Comparison of ENCODE assay signal across 8 cellular contexts in the genomic region with DNA sequence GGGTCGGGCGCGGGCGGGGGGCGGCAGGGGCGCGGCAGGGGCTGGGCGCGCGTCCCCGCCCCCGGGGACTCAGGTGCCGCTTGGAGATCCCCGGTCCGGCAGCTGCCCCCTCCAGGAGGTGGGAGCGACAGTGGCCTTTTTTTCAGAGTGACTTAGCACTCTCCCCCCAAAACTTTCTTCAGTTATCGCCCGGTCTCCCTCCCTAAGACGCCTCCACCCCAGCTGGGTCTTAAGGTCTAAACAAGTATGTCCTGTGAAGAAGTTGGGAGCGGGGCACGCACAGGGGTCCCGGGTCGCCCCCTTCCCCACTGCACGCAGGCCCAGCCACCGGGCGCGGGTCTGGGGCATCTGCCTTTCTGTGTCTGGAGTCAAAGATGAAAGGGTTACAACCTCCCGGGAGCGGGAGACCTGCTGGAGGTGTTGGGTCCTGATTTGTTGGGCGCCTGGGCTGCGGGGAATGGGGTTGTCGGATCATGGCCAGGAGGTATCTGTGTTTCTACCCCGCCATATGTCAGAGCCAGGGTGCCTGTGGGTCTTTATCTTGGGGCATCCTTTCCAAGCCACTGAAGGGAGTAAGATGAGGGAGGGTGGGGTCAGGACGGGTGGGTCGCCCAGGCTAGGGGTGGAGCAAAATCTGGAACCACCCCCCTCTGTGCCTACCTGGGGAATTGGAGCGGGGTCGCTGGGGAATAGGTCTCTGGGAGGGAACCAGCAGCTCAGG. TPM values are rescaled to one million over a fixed set of nuclear protein-coding genes. Genes with fewer than 3 reads are reported as not detected.
A peak's percentile ranks its signal among the peaks of the same experiment; 100 is the strongest.
DNase-seq lines count a peak whose midpoint lies in the region; ATAC-seq and TF ChIP-seq lines count a peak whose summit lies in the region.

No MANE protein-coding gene starts in this region.

- H3K4me3 ChIP-seq in esophagus squamous epithelium, result peak overlapping the region; percentile 33 to 70 (median 50)
- no peak overlapping the region for H3K4me3 ChIP-seq in trophoblast cell (ENCODE audit: low read depth, low read length)

- H3K18ac ChIP-seq in H9 (ENCODE audit: insufficient read length, low read depth, low read length) (no peak overlapping the region), trophoblast cell (ENCODE audit: low read length) (no peak overlapping the region)

- H3K4me3 Mint-ChIP-seq in H9, result peak overlapping the region; percentile 66 to 84
- peak overlapping the region; percentile 99 for H3K4me3 Mint-ChIP-seq in activated B cell treated with CpG ODN at 0.5 μM for 24 hours

- intact Hi-C loops in activated B cell treated with CpG ODN at 0.5 μM for 24 hours (cut with micrococcal nuclease) (no loop called here), esophagus squamous epithelium (cut with DNase I) (loop anchor here (5.0 kb wide), 1 partner anchor 50 kb away; no protein-coding TSS in a partner anchor)

- H4K8ac ChIP-seq in H9 (replicated peaks; ENCODE audit: insufficient read length, low read depth, low read length), result no peak overlapping the region
- H4K8ac ChIP-seq in trophoblast cell (ENCODE audit: low read depth, low read length), result no peak overlapping the region

- no peak overlapping the region for H3K4ac ChIP-seq in H9 (ENCODE audit: low read depth, low read length)
- no peak overlapping the region for H3K4ac ChIP-seq in trophoblast cell (ENCODE audit: low read depth, low read length)

- H3K4me2 ChIP-seq in H9 (ENCODE audit: insufficient read depth, insufficient read length, low read length) (peak overlapping the region; percentile 67), trophoblast cell (ENCODE audit: low read length) (peak overlapping the region; percentile 69)

- no peaks in the 10 kb centered on the region for H3K79me1 ChIP-seq in H9 (ENCODE audit: insufficient read depth, low read depth, low read length, poor library complexity, severe bottlenecking)
- no peaks in the 10 kb centered on the region for H3K79me1 ChIP-seq in trophoblast cell (ENCODE audit: low read length)

- H4K12ac ChIP-seq in trophoblast cell (ENCODE audit: low read depth, low read length), result no peak overlapping the region

- no peaks in the 10 kb centered on the region for H3K79me2 ChIP-seq in H9 (ENCODE audit: insufficient read depth, low read length)
- H3K79me2 ChIP-seq in trophoblast cell (ENCODE audit: control insufficient read depth, insufficient read depth, low read length, poor library complexity), result no peaks in the 10 kb centered on the region

- 0 out of 7 replicates have a peak overlapping the region, but pooled peaks of 1 of the 3 experiments have one; percentile 15 for H3K27ac Mint-ChIP-seq in H9
- peak overlapping the region; percentile 99 for H3K27ac Mint-ChIP-seq in activated B cell treated with CpG ODN at 0.5 μM for 24 hours

- H3K9ac ChIP-seq in H9 (ENCODE audit: extremely low read depth, insufficient read length, low read length) (no peak overlapping the region), trophoblast cell (ENCODE audit: low read length) (no peak overlapping the region)

- no peak for TF ChIP-seq POLR2A in esophagus squamous epithelium (IDR thresholded peaks at IDR 0.05)

- H3K23ac ChIP-seq in H9 (ENCODE audit: insufficient read length, low read depth, low read length), result no peak overlapping the region
- no peak overlapping the region for H3K23ac ChIP-seq in trophoblast cell (ENCODE audit: low read length)

- H3K27me3 ChIP-seq in H9 (ENCODE audit: insufficient read depth, low read length), result peaks cover 13% of the 10 kb centered on the region
- peaks cover 0 to 36% (median 3%) of the 10 kb centered on the region in 4 donors for H3K27me3 ChIP-seq in esophagus squamous epithelium
- H3K27me3 ChIP-seq in trophoblast cell (ENCODE audit: insufficient read depth, low read length), result peaks cover 40% of the 10 kb centered on the region

- ATAC-seq in activated B cell treated with CpG ODN at 0.5 μM for 24 hours (ENCODE audit: low read depth), result peak; percentile 11
- no peak for ATAC-seq in GM21381 (IDR thresholded peaks at IDR 0.05; ENCODE audit: unreplicated experiment)
- ATAC-seq in GM19328 (IDR thresholded peaks at IDR 0.05; ENCODE audit: unreplicated experiment), result no peak
- ATAC-seq in HG02938 (IDR thresholded peaks at IDR 0.05; ENCODE audit: unreplicated experiment), result no peak

- no CpG with 5 or more reads among the region's 37 CpGs for WGBS in H9 (ENCODE audit: extremely low coverage, insufficient read length, low lambda C conversion rate)
- 21 to 30% methylated on average over 2 to 8 of the region's 37 CpGs for WGBS in esophagus squamous epithelium, 2 donors
- WGBS in trophoblast cell (ENCODE audit: extremely low coverage, insufficient coverage, insufficient read length), result no CpG with 5 or more reads among the region's 37 CpGs

- POLR2A ChIA-PET in activated B cell treated with CpG ODN at 0.5 μM for 24 hours (lab: Charles Lee), result interaction anchor here (0.5 to 10.0 kb wide), 20 partner anchors 11 to 187 kb away, joined by 3 to 378 read pairs (median 6); a partner anchor contains a TSS

- H2AK5ac ChIP-seq in H9 (ENCODE audit: insufficient read length, low read length) (no peak overlapping the region), trophoblast cell (ENCODE audit: low read length) (no peak overlapping the region)

- no peak overlapping the region for H2BK15ac ChIP-seq in H9 (ENCODE audit: low read depth, low read length)

- no peaks in the 10 kb centered on the region for H3K36me3 Mint-ChIP-seq in H9 (ENCODE audit: insufficient read depth in 1 of 3, low read depth in 3 of 3)
- H3K36me3 Mint-ChIP-seq in activated B cell treated with CpG ODN at 0.5 μM for 24 hours (ENCODE audit: low read depth), result peaks cover 46% of the 10 kb centered on the region

- H3K14ac ChIP-seq in H9 (ENCODE audit: insufficient read depth, low read length) (no peak overlapping the region), trophoblast cell (ENCODE audit: low read length) (no peak overlapping the region)

- H3K9me3 Mint-ChIP-seq in H9 (no peaks in the 10 kb centered on the region; a peak in 1 of 5 replicates), activated B cell treated with CpG ODN at 0.5 μM for 24 hours (no peaks in the 10 kb centered on the region)

- H4K91ac ChIP-seq in H9 (ENCODE audit: insufficient read length, low read depth, low read length) (no peak overlapping the region), trophoblast cell (ENCODE audit: low read depth, low read length) (no peak overlapping the region)

- H2AFZ ChIP-seq in H9 (ENCODE audit: low read length) (no peak overlapping the region), trophoblast cell (ENCODE audit: insufficient read depth, low read length, poor library complexity) (no peak overlapping the region)

- no peak overlapping the region for H3T11ph ChIP-seq in H9 (ENCODE audit: low read length)

- H3K27ac ChIP-seq in H9 (ENCODE audit: insufficient read length, low read depth, low read length) (no peak overlapping the region), esophagus squamous epithelium (peak overlapping the region; percentile 70 to 95 (median 84)), trophoblast cell (ENCODE audit: low read depth, low read length) (no peak overlapping the region)

- no peak for TF ChIP-seq CTCF in H9 (conservative IDR thresholded peaks at IDR 0.05)
- no peak for TF ChIP-seq CTCF in activated B cell treated with CpG ODN at 0.5 μM for 24 hours (IDR thresholded peaks at IDR 0.05)
- TF ChIP-seq CTCF in esophagus squamous epithelium (IDR thresholded peaks at IDR 0.05), result no peak

- H3K36me3 ChIP-seq in esophagus squamous epithelium, result no peaks in the 10 kb centered on the region
- H3K36me3 ChIP-seq in trophoblast cell (ENCODE audit: control insufficient read depth in 1 of 2, insufficient read depth in 2 of 2, low read length in 2 of 2), result no peaks in the 10 kb centered on the region

- DNase-seq in H9, result peak; percentile 68
- no peak for DNase-seq in activated B cell treated with CpG ODN at 0.5 μM for 24 hours
- DNase-seq in esophagus squamous epithelium (lab: John Stamatoyannopoulos, UW), result no peak
- DNase-seq in trophoblast cell, result no peak
- DNase-seq in AG08395 (ENCODE audit: low spot score), result no peak

- H4K20me1 ChIP-seq in H9 (ENCODE audit: control insufficient read depth, insufficient read depth, insufficient read length), result no peaks in the 10 kb centered on the region

- no peak overlapping the region for H3K56ac ChIP-seq in H9 (ENCODE audit: insufficient read length, low read depth, low read length)

- no peak overlapping the region for H2BK20ac ChIP-seq in H9 (ENCODE audit: low read depth, low read length, poor library complexity, severe bottlenecking)

- no peak overlapping the region for H4K5ac ChIP-seq in H9 (ENCODE audit: insufficient read length, low read depth, low read length)

- H2BK5ac ChIP-seq in H9 (ENCODE audit: insufficient read length, low read length) (no peak overlapping the region), trophoblast cell (ENCODE audit: low read depth, low read length, poor library complexity) (no peak overlapping the region)

- H3K27me3 Mint-ChIP-seq in H9 (ENCODE audit: low read depth) (peaks cover 78% of the 10 kb centered on the region), activated B cell treated with CpG ODN at 0.5 μM for 24 hours (no peaks in the 10 kb centered on the region)

- H3K4me1 ChIP-seq in H9 (ENCODE audit: insufficient read depth, low read length) (no peaks in the 10 kb centered on the region), esophagus squamous epithelium (peaks cover 12 to 85% (median 30%) of the 10 kb centered on the region in 3 donors), trophoblast cell (ENCODE audit: control insufficient read depth in 1 of 2, insufficient read depth in 2 of 2, low read length in 2 of 2) (peaks cover 2 to 5% of the 10 kb centered on the region in 2 experiments)

- H2BK120ac ChIP-seq in H9 (ENCODE audit: low read depth, low read length, poor library complexity, severe bottlenecking) (no peak overlapping the region), trophoblast cell (ENCODE audit: insufficient read depth, low read length, poor library complexity) (no peak overlapping the region)

- H3K23me2 ChIP-seq in H9 (ENCODE audit: insufficient read length, low read depth, low read length, poor library complexity, severe bottlenecking), result peaks cover 10% of the 10 kb centered on the region

- CTCF ChIA-PET in activated B cell treated with CpG ODN at 0.5 μM for 24 hours (lab: Charles Lee), result interaction anchor here (0.8 to 11.7 kb wide), 8 partner anchors 8 to 164 kb away, joined by 3 to 203 read pairs (median 4); a partner anchor contains a TSS

- H3K4me1 Mint-ChIP-seq in H9 (peaks cover 18 to 39% of the 10 kb centered on the region in 2 experiments), activated B cell treated with CpG ODN at 0.5 μM for 24 hours (peaks cover 73% of the 10 kb centered on the region)

- no peak overlapping the region for H2BK12ac ChIP-seq in H9 (ENCODE audit: insufficient read length, low read depth, low read length)
- no peak overlapping the region for H2BK12ac ChIP-seq in trophoblast cell (ENCODE audit: low read length)

- no peaks in the 10 kb centered on the region for H3K9me3 ChIP-seq in H9 (ENCODE audit: control insufficient read depth, low read depth, low read length)
- H3K9me3 ChIP-seq in esophagus squamous epithelium, result no peaks in the 10 kb centered on the region
- peaks cover 3% of the 10 kb centered on the region for H3K9me3 ChIP-seq in trophoblast cell (ENCODE audit: insufficient read depth, low read depth, low read length)

RNA-seq across cellular contexts. Expression of a gene that starts 0.7 kb away (rescaled TPM):
- 6.3 and 6.9 TPM in 2 replicates for total RNA-seq in H9 (2021)
- 310 and 351 TPM in 2 replicates for total RNA-seq in activated B cell treated with CpG ODN at 0.5 μM for 24 hours
- 10 to 100 TPM in 2 of 4 donors, 1 to 10 TPM in 2; 3.5 to 16.8 (median 6.9) TPM for total RNA-seq in esophagus squamous epithelium
- polyA plus RNA-seq in trophoblast cell (2013), result 2.4 and 2.8 TPM in 2 replicates

RNA-seq across cellular contexts. Expression of a gene that starts 39.5 kb away (rescaled TPM):
- 0.42 and 0.81 TPM in 2 replicates for total RNA-seq in H9 (2021)
- total RNA-seq in activated B cell treated with CpG ODN at 0.5 μM for 24 hours, result 0.27 and 0.39 TPM in 2 replicates
- not detected for total RNA-seq in esophagus squamous epithelium
- not detected in 2 replicates for polyA plus RNA-seq in trophoblast cell (2013)

Comparison
In these comparisons a context has a peak if more than half of its experiments do, and no peak if none do; other contexts are left out.
1. H3K27ac ChIP-seq: peak in esophagus squamous epithelium (4 of 4); none in H9 (single experiment) and trophoblast cell (single experiment).
2. RNA of a gene that starts 0.7 kb away (total RNA-seq): 310 to 351 TPM in activated B cell treated with CpG ODN at 0.5 μM for 24 hours; 3.5 to 16.8 TPM in esophagus squamous epithelium and 6.3 to 6.9 TPM in H9; every median in the first group is over 10 times any median in the second.